In genomic region chr11:33742249-33742851, GRCh38 we compare ENCODE assay signal across 8 cellular contexts. TPM values are rescaled to one million over a fixed set of nuclear protein-coding genes. Genes with fewer than 3 reads are reported as not detected.
A peak's percentile ranks its signal among the peaks of the same experiment; 100 is the strongest.
DNase-seq lines count a peak whose midpoint lies in the region; ATAC-seq, FAIRE-seq and TF ChIP-seq lines count a peak whose summit lies in the region.

No MANE protein-coding gene starts in this region.

- peak overlapping the region in 2 of 10 donors; percentile 4 to 53 for H3K27ac Mint-ChIP-seq in naive thymus-derived CD8-positive, alpha-beta T cell

- H3K4me3 ChIP-seq in colonic mucosa: no peak overlapping the region

- DNase-seq in DMS 273 (lab: John Stamatoyannopoulos, UW; ENCODE audit: unreplicated experiment): peak; percentile 26
- DNase-seq in DMS 273 treated with DMSO at 0.1 percent for 48 hours (lab: John Stamatoyannopoulos, UW): no peak
- peak; percentile 14 for DNase-seq in NCI-H1694 (lab: John Stamatoyannopoulos, UW)
- DNase-seq in colonic mucosa: no peak
- peak in 3 of 10 donors; percentile 14 to 29 (median 20) for DNase-seq in naive thymus-derived CD8-positive, alpha-beta T cell
- DNase-seq in H54 (ENCODE audit: insufficient read length, low spot score): no peak
- no peak for DNase-seq in activated CD4-positive, alpha-beta T cell treated with anti-CD3 and anti-CD28 coated beads, Interleukin-2, amount 50 U/mL, for 48 hours

- H3K36me3 ChIP-seq in colonic mucosa: no peaks in the 10 kb centered on the region

- no peaks in the 10 kb centered on the region for H3K9me3 ChIP-seq in colonic mucosa

- ATAC-seq in naive thymus-derived CD8-positive, alpha-beta T cell: peak; percentile 55 to 65
- no peak for ATAC-seq in HG02840 (IDR thresholded peaks at IDR 0.05; ENCODE audit: low FRiP score, unreplicated experiment)

- H3K4me1 ChIP-seq in colonic mucosa: no peaks in the 10 kb centered on the region

- POLR2A ChIA-PET in naive thymus-derived CD8-positive, alpha-beta T cell (lab: Charles Lee): interaction anchor here (1.0 to 1.2 kb wide), 3 partner anchors 9 to 41 kb away, joined by 4 read pairs; partner anchors contain the start of gene C11orf91

- TF ChIP-seq CTCF in colonic mucosa (IDR thresholded peaks at IDR 0.05): peak; percentile 56

- intact Hi-C loops in colonic mucosa (cut with DNase I): no loop called here

- no peak overlapping the region for H3K27ac ChIP-seq in colonic mucosa

- H3K9me3 Mint-ChIP-seq in naive thymus-derived CD8-positive, alpha-beta T cell: no peaks in the 10 kb centered on the region

- H3K27me3 ChIP-seq in colonic mucosa: no peaks in the 10 kb centered on the region

- no peak overlapping the region for H3K9ac ChIP-seq in colonic mucosa (ENCODE audit: low read depth in 2 of 2, low read length in 2 of 2)

- no peak for FAIRE-seq in H54 (lab: Jason Lieb, UNC)

- H3K4me3 Mint-ChIP-seq in naive thymus-derived CD8-positive, alpha-beta T cell: no peak overlapping the region

- H3K27me3 Mint-ChIP-seq in naive thymus-derived CD8-positive, alpha-beta T cell: no peaks in the 10 kb centered on the region

- H3K4me1 Mint-ChIP-seq in naive thymus-derived CD8-positive, alpha-beta T cell: no peaks in the 10 kb centered on the region

- peaks cover 0 to 46% (median 1%) of the 10 kb centered on the region in 3 donors for H3K36me3 Mint-ChIP-seq in naive thymus-derived CD8-positive, alpha-beta T cell

- TF ChIP-seq POLR2A in H54 (IDR thresholded peaks at IDR 0.05; ENCODE audit: low read depth, low read length): no peak

RNA-seq across cellular contexts. Expression of gene CD59, which starts 6.1 kb away (rescaled TPM):
- total RNA-seq in colonic mucosa: 100 to 1,000 TPM; 268 to 399 TPM
- 10 to 100 TPM; 59.0 to 66.8 TPM for total RNA-seq in naive thymus-derived CD8-positive, alpha-beta T cell
- 10 to 100 TPM; 36.2 to 53.7 (median 47.5) TPM for polyA plus RNA-seq in naive thymus-derived CD8-positive, alpha-beta T cell

RNA-seq across cellular contexts. Expression of gene FBXO3, which starts 32.0 kb away (rescaled TPM):
- total RNA-seq in colonic mucosa: 10 to 100 TPM; 30.0 to 36.9 TPM
- total RNA-seq in naive thymus-derived CD8-positive, alpha-beta T cell: 10 to 100 TPM; 49.4 to 52.1 TPM
- polyA plus RNA-seq in naive thymus-derived CD8-positive, alpha-beta T cell: 10 to 100 TPM; 23.6 to 25.5 (median 25.2) TPM

RNA-seq across cellular contexts. Expression of gene C11orf91, which starts 41.7 kb away (rescaled TPM):
- not detected for total RNA-seq in colonic mucosa
- total RNA-seq in naive thymus-derived CD8-positive, alpha-beta T cell: under 1 TPM in 1 of 2 experiments, not detected in 1; 0.47 TPM
- polyA plus RNA-seq in naive thymus-derived CD8-positive, alpha-beta T cell: not detected

Comparison
In these comparisons a context has a peak if more than half of its experiments do, and no peak if none do; other contexts are left out.
1. DNase-seq: peak in DMS 273 (single experiment) and NCI-H1694 (single experiment); none in DMS 273 treated with DMSO at 0.1 percent for 48 hours (single experiment), colonic mucosa (single experiment), H54 (single experiment) and activated CD4-positive, alpha-beta T cell treated with anti-CD3 and anti-CD28 coated beads, Interleukin-2, amount 50 U/mL, for 48 hours (0 of 2).